Comparison of ENCODE assay signal across 9 cellular contexts in the genomic region with DNA sequence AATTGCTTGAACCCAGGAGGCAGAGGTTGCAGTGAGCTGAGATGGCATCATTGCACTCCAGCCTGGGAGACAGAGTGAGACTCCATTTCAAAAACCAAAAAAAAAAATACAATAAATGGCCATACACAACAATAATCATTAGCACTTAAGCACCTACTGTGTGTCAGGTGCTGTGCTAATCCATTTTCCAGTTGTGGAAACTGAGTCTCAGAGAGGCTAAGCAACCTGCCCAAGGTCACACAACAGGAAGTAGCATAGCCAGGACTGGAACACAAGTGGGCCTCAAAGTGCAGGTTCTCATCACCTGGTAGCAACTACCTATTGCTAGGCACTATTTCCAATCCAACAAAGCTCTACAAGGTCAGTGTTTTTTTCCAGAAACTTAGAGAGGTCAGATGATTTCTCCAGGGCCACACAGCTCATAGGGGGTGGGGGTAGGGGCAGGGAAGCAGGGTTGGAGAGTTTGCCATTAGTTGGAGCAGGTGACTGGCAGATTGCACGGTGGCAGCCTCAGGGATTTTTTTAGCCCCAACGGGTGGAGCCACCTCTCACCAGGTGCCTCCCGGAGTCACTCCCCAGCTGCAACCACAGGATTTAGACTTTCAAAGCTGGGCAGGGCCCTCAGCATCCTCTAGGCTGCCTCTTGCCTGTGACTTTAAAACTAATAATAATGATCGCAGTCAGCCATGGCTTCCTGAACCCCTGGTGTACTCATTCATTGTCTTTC. TPM values are rescaled to one million over a fixed set of nuclear protein-coding genes. Genes with fewer than 3 reads are reported as not detected.
A peak's percentile ranks its signal among the peaks of the same experiment; 100 is the strongest.
DNase-seq lines count a peak whose midpoint lies in the region; ATAC-seq, FAIRE-seq and TF ChIP-seq lines count a peak whose summit lies in the region.
"Had no signal": no experiment of that assay in that cellular context is flagged by ENCODE, and none has a peak within 500 bp of the region (broad histone marks: within the 10 kb centered on the region; RNA-seq: fewer than 3 reads in every experiment).

No MANE protein-coding gene starts in this region.

- TF ChIP-seq EP300 in GM12878 (IDR thresholded peaks at IDR 0.05; ENCODE audit: borderline replicate concordance in 1 of 2, control insufficient read depth in 1 of 2, low read depth in 2 of 2, low read length in 2 of 2): no peak

- TF ChIP-seq RAD21 in GM12878 (IDR thresholded peaks at IDR 0.05; ENCODE audit: insufficient read depth, low read depth, low read length): no peak

- intact Hi-C loops in GM12878 (cut with micrococcal nuclease; ENCODE audit: unreplicated experiment): no loop called here

- no peak for TF ChIP-seq POLR2A in GM12878 (IDR thresholded peaks at IDR 0.05; ENCODE audit: low read depth, low read length)

- peak overlapping the region in 2 of 10 experiments; percentile 24 to 35; a peak in 2 of 20 replicates for H3K4me3 ChIP-seq in BLaER1 treated with 17β-estradiol and CSF1 and Interleukin-3, amounts not matched to agents 10 nM and 100 nM
- peak overlapping the region; percentile 12 for H3K4me3 ChIP-seq in OCI-LY1 (ENCODE audit: low read depth, low read length, poor library complexity, severe bottlenecking)
- H3K4me3 ChIP-seq in GM12878: no peak overlapping the region
- H3K4me3 ChIP-seq: MG63 had no signal

- H3K27ac ChIP-seq in BLaER1 treated with 17β-estradiol and CSF1 and Interleukin-3, amounts not matched to agents 10 nM and 100 nM: peak overlapping the region in 10 of 11 experiments; percentile 5 to 89 (median 72); a peak in 17 of 22 replicates
- H3K27ac ChIP-seq in OCI-LY1 (ENCODE audit: low read depth, low read length, poor library complexity, severe bottlenecking) (peak overlapping the region; percentile 98), GM12878 (ENCODE audit: control insufficient read depth, insufficient read depth) (peak overlapping the region; percentile 80)

- in situ Hi-C loops in GM12878 (cut with MboI): no loop called here

- DNase-seq in GM18507 (ENCODE audit: extremely low spot score, insufficient read length, low read depth) (no peak), GM12878 (ENCODE audit: low read depth, low spot score) (no peak), iPS-NIHi11 (ENCODE audit: low spot score) (no peak), MV-4-11 (lab: John Stamatoyannopoulos, UW) (no peak), ecto neural progenitor cell (ENCODE audit: low spot score) (no peak)
- DNase-seq: MG63 had no signal

- H3K9me2 ChIP-seq in OCI-LY1 (ENCODE audit: low read depth, low read length): no peaks in the 10 kb centered on the region

- POLR2A ChIA-PET in GM12878 (lab: Charles Lee): interaction anchor here (0.6 to 5.0 kb wide), 6 partner anchors 10 to 126 kb away, joined by 3 to 45 read pairs (median 14); a partner anchor contains a TSS

- H3F3A ChIP-seq in OCI-LY1 (ENCODE audit: insufficient read depth, low read length): peaks cover 10% of the 10 kb centered on the region

- BruUV-seq in GM12878 (replicated peaks; lab: Mats Ljungman, UMichigan): no TSS peak

- H3K79me2 ChIP-seq in OCI-LY1 (ENCODE audit: insufficient read depth, low read length) (no peaks in the 10 kb centered on the region), GM12878 (ENCODE audit: control insufficient read depth, insufficient read depth, low read length) (no peaks in the 10 kb centered on the region)

- peak overlapping the region in 9 of 11 experiments; percentile 30 to 99 (median 84); a peak in 18 of 22 replicates for H3K4me2 ChIP-seq in BLaER1 treated with 17β-estradiol and CSF1 and Interleukin-3, amounts not matched to agents 10 nM and 100 nM
- H3K4me2 ChIP-seq in OCI-LY1 (ENCODE audit: low read length) (peak overlapping the region; percentile 50), GM12878 (ENCODE audit: control insufficient read depth, insufficient read depth) (peak overlapping the region; percentile 93)

- 0 out of 22 replicates have a peak, but pooled peaks cover 0 to 1% (median 0%) of the 10 kb centered on the region in 11 experiments for H3K36me3 ChIP-seq in BLaER1 treated with 17β-estradiol and CSF1 and Interleukin-3, amounts not matched to agents 10 nM and 100 nM
- H3K36me3 ChIP-seq in OCI-LY1 (ENCODE audit: insufficient read depth, low read length): no peaks in the 10 kb centered on the region
- no peaks in the 10 kb centered on the region for H3K36me3 ChIP-seq in GM12878 (ENCODE audit: control insufficient read depth in 2 of 2, insufficient read depth in 2 of 2, low read length in 1 of 2)
- H3K36me3 ChIP-seq: MG63 had no signal

- peaks cover 15 to 100% (median 90%) of the 10 kb centered on the region in 10 experiments for H3K4me1 ChIP-seq in BLaER1 treated with 17β-estradiol and CSF1 and Interleukin-3, amounts not matched to agents 10 nM and 100 nM
- peaks cover 76% of the 10 kb centered on the region for H3K4me1 ChIP-seq in OCI-LY1 (ENCODE audit: insufficient read depth, low read length, severe bottlenecking)
- peaks cover 44% of the 10 kb centered on the region for H3K4me1 ChIP-seq in GM12878 (ENCODE audit: control insufficient read depth, insufficient read depth, low read length)

- ATAC-seq in GM12878 (peak; percentile 59), GM18867 (IDR thresholded peaks at IDR 0.05; ENCODE audit: unreplicated experiment) (no peak)

- peaks cover 0 to 1% (median 0%) of the 10 kb centered on the region in 11 experiments; a peak in 1 of 22 replicates for H3K9me3 ChIP-seq in BLaER1 treated with 17β-estradiol and CSF1 and Interleukin-3, amounts not matched to agents 10 nM and 100 nM (replicated peaks in 1 of 11)
- H3K9me3 ChIP-seq in OCI-LY1 (ENCODE audit: low read length) (no peaks in the 10 kb centered on the region), GM12878 (replicated peaks; ENCODE audit: control insufficient read depth, insufficient read depth, low read length) (no peaks in the 10 kb centered on the region)
- H3K9me3 ChIP-seq: MG63 had no signal

- SMC1A ChIA-PET in GM12878 (lab: Charles Lee; ENCODE audit: uncharacterized antibody, unreplicated experiment): interaction anchor here (1.0 to 3.7 kb wide), 7 partner anchors 10 to 40 kb away, joined by 3 to 22 read pairs (median 4); no protein-coding TSS in a partner anchor

- peak; percentile 38 for FAIRE-seq in GM18507 (lab: Jason Lieb, UNC)
- no peak for FAIRE-seq in GM12878 (lab: Jason Lieb, UNC)

- no peaks in the 10 kb centered on the region; a peak in 1 of 22 replicates for H4K20me1 ChIP-seq in BLaER1 treated with 17β-estradiol and CSF1 and Interleukin-3, amounts not matched to agents 10 nM and 100 nM
- H4K20me1 ChIP-seq in OCI-LY1 (ENCODE audit: insufficient read depth, low read length) (no peaks in the 10 kb centered on the region), GM12878 (ENCODE audit: control insufficient read depth, insufficient read depth) (no peaks in the 10 kb centered on the region)

- H3K9ac ChIP-seq in BLaER1 treated with 17β-estradiol and CSF1 and Interleukin-3, amounts not matched to agents 10 nM and 100 nM: peak overlapping the region in 7 of 11 experiments; percentile 43 to 79 (median 72); a peak in 13 of 22 replicates
- peak overlapping the region; percentile 66 for H3K9ac ChIP-seq in OCI-LY1 (ENCODE audit: low read length)
- H3K9ac ChIP-seq in GM12878 (ENCODE audit: control insufficient read depth, insufficient read depth, low read length): peak overlapping the region; percentile 59; the same call in 1 of the 2 replicates

- H3K27me3 ChIP-seq in BLaER1 treated with 17β-estradiol and CSF1 and Interleukin-3, amounts not matched to agents 10 nM and 100 nM: no peaks in the 10 kb centered on the region
- no peaks in the 10 kb centered on the region for H3K27me3 ChIP-seq in OCI-LY1 (ENCODE audit: insufficient read depth, low read length)
- H3K27me3 ChIP-seq in GM12878 (replicated peaks in 1 of 2; ENCODE audit: control insufficient read depth in 2 of 2, insufficient read depth in 2 of 2, low read length in 1 of 2): no peaks in the 10 kb centered on the region
- H3K27me3 ChIP-seq: MG63 had no signal

- no peak overlapping the region for H2AFZ ChIP-seq in OCI-LY1 (ENCODE audit: low read length)
- H2AFZ ChIP-seq in GM12878 (ENCODE audit: control insufficient read depth, low read depth, low read length): peak overlapping the region; percentile 63

- 8% methylated on average over 4 of the region's 4 CpGs for WGBS in GM12878 (ENCODE audit: insufficient coverage, insufficient replicate concordance, low lambda C conversion rate, missing lambda C conversion rate)

- RAD21 ChIA-PET in GM12878 (lab: Charles Lee; ENCODE audit: unreplicated experiment): interaction anchor here (1.1 to 3.8 kb wide), 6 partner anchors 12 to 56 kb away, joined by 3 to 16 read pairs (median 8); no protein-coding TSS in a partner anchor

- CTCF ChIA-PET in GM12878 (lab: Yijun Ruan, JAX): interaction anchor here (0.6 to 3.4 kb wide), 8 partner anchors 11 to 67 kb away, joined by 3 to 30 read pairs (median 6); no protein-coding TSS in a partner anchor

- no peak for TF ChIP-seq CTCF in OCI-LY1 (IDR thresholded peaks at IDR 0.05; ENCODE audit: low read length)
- TF ChIP-seq CTCF in GM12878 (IDR thresholded peaks at IDR 0.05 in 2 of 3, conservative IDR thresholded peaks at IDR 0.05 in 1 of 3; ENCODE audit: control insufficient read depth in 2 of 3, extremely low read depth in 1 of 3, insufficient read depth in 1 of 3, low read depth in 3 of 3, low read length in 3 of 3): no peak

TF ChIP-seq in GM12878, 131 proteins besides CTCF, POLR2A, EP300 and RAD21 (continues in another document):
- TF ChIP-seq RELA (IDR thresholded peaks at IDR 0.05; ENCODE audit: borderline replicate concordance, partially characterized antibody) (no peak), MTA3 (IDR thresholded peaks at IDR 0.05; ENCODE audit: borderline replicate concordance, low read length) (no peak), BCL11A (IDR thresholded peaks at IDR 0.05; ENCODE audit: low read depth, low read length) (no peak), IRF4 (IDR thresholded peaks at IDR 0.05; ENCODE audit: low read depth, low read length) (no peak), TCF12 (IDR thresholded peaks at IDR 0.05; ENCODE audit: low read depth, low read length) (0 out of 2 replicates have a peak, but pooled peaks have one; percentile 50)

RNA-seq across cellular contexts. Expression of a gene that starts 52.5 kb away (rescaled TPM):
- 69.8 and 72.4 TPM in 2 replicates for total RNA-seq in GM12878 (2013; cell fraction: nucleolus; rRNA removed)
- total RNA-seq in GM12878 (2014; rRNA removed): 403 and 449 TPM in 2 replicates
- 129 and 136 TPM in 2 replicates for total RNA-seq in GM12878 (2014; rRNA removed; fragmentation: Illumina TruSeq; extraction: Trizol)
- total RNA-seq in GM12878 (2021): 278 and 285 TPM in 2 replicates
- 28.8 TPM for polyA plus RNA-seq in GM12878 (2011; ENCODE audit: low read depth)
- 33.6 and 44.0 TPM in 2 replicates for polyA plus RNA-seq in GM12878 (2011; rRNA removed)
- 121 and 124 TPM in 2 replicates for polyA plus RNA-seq in GM12878 (2011; cell fraction: cytosol; rRNA removed)
- 76.0 and 85.6 TPM in 2 replicates for polyA plus RNA-seq in GM12878 (2011; cell fraction: nucleus; rRNA removed)
- polyA plus RNA-seq in GM12878 (2012): 61.0 and 127 TPM in 2 replicates
- polyA plus RNA-seq in GM12878 (2014; fragmentation: Illumina TruSeq; extraction: Trizol): 44.0 and 122 TPM in 2 replicates
- polyA plus RNA-seq in GM12878 (2014; fragmentation: Nextera tagmentation; extraction: Ambion mirVana): 100 to 1,000 TPM in 1 of 2 experiments, 10 to 100 TPM in 1; 42.7 to 104 TPM
- polyA plus RNA-seq in GM12878 (2014; rRNA removed): 389 and 394 TPM in 2 replicates
- 100 to 1,000 TPM; 459 to 475 TPM for polyA plus RNA-seq in GM12878 (2016; fragmentation: Nextera tagmentation; extraction: Ambion mirVana)
- polyA minus RNA-seq in GM12878 (2011; rRNA and poly(A)+ RNA removed): 19.2 and 51.3 TPM in 2 replicates
- 35.9 and 41.3 TPM in 2 replicates for polyA minus RNA-seq in GM12878 (2011; cell fraction: cytosol; rRNA and poly(A)+ RNA removed)
- polyA minus RNA-seq in GM12878 (2011; cell fraction: nucleus; rRNA and poly(A)+ RNA removed): 76.6 and 97.0 TPM in 2 replicates
